Comparison of ENCODE assay signal across 10 cellular contexts in genomic region chr1:113456967-113457366, GRCh38.
DNase-seq lines count a peak whose midpoint lies in the region; ATAC-seq, FAIRE-seq and TF ChIP-seq lines count a peak whose summit lies in the region.
"Had no signal": no experiment of that assay in that cellular context is flagged by ENCODE, and none has a peak within 500 bp of the region (broad histone marks: within the 10 kb centered on the region; RNA-seq: fewer than 3 reads in every experiment).

No MANE protein-coding gene starts in this region.

- H3K4me2 ChIP-seq in osteoblast (ENCODE audit: insufficient read depth, low read length) = peak overlapping the region; percentile 40

- H3K4me1 ChIP-seq in esophagus squamous epithelium (peaks cover 5 to 58% (median 12%) of the 10 kb centered on the region in 3 donors), osteoblast (ENCODE audit: insufficient read depth, low read length) (peaks cover 14% of the 10 kb centered on the region)

- intact Hi-C loops in esophagus squamous epithelium (cut with DNase I) = no loop called here

- DNase-seq in DMS53 (lab: John Stamatoyannopoulos, UW) (peak; percentile 93), RCC 7860 (ENCODE audit: low spot score) (peak; percentile 90), esophagus squamous epithelium (lab: John Stamatoyannopoulos, UW) (no peak), osteoblast (ENCODE audit: insufficient read length, low spot score, missing footprints) (peak; percentile 89), OCI-M2 (lab: John Stamatoyannopoulos, UW; ENCODE audit: unreplicated experiment) (no peak)
- DNase-seq in stimulated activated CD4-positive, alpha-beta T cell treated with anti-CD3 and anti-CD28 coated beads, Interleukin-2, amount 100 ng/mL, for 24 hours = no peak
- no peak for DNase-seq in stimulated activated CD4-positive, alpha-beta T cell treated with anti-CD3 and anti-CD28 coated beads, Interleukin-4, amount 100 ng/mL, for 1 hour
- DNase-seq: T-helper 2 cell had no signal

- peak overlapping the region in 3 of 4 donors; percentile 56 to 73 (median 63) for H3K27ac ChIP-seq in esophagus squamous epithelium
- H3K27ac ChIP-seq in osteoblast (ENCODE audit: low read depth, low read length) = peak overlapping the region; percentile 51
- H3K27ac ChIP-seq: ovary had no signal

- H3K4me3 ChIP-seq in esophagus squamous epithelium (peak overlapping the region in 1 of 4 donors; percentile 29), osteoblast (ENCODE audit: insufficient read depth, low read length) (no peak overlapping the region)
- H3K4me3 ChIP-seq: ovary had no signal

- 12 to 16% methylated on average over 2 of the region's 2 CpGs for WGBS in esophagus squamous epithelium, 2 donors

- H3K36me3 ChIP-seq in esophagus squamous epithelium (no peaks in the 10 kb centered on the region), osteoblast (ENCODE audit: insufficient read depth, low read length) (no peaks in the 10 kb centered on the region)
- H3K36me3 ChIP-seq: ovary had no signal

- H3K9me3 ChIP-seq in esophagus squamous epithelium (no peaks in the 10 kb centered on the region), osteoblast (ENCODE audit: low read depth, low read length) (no peaks in the 10 kb centered on the region)
- H3K9me3 ChIP-seq: ovary had no signal

- TF ChIP-seq CTCF in esophagus squamous epithelium (IDR thresholded peaks at IDR 0.05) (no peak), osteoblast (IDR thresholded peaks at IDR 0.05; ENCODE audit: extremely low read depth, low read depth, low read length) (no peak)

- FAIRE-seq in RCC 7860 (lab: Jason Lieb, UNC) = peak; percentile 98

- no peak overlapping the region for H2AFZ ChIP-seq in osteoblast (ENCODE audit: low read length)

- no peaks in the 10 kb centered on the region for H3K27me3 ChIP-seq in esophagus squamous epithelium
- H3K27me3 ChIP-seq in osteoblast (ENCODE audit: insufficient read depth, low read length) = no peaks in the 10 kb centered on the region
- H3K27me3 ChIP-seq: ovary had no signal

- peaks cover 15% of the 10 kb centered on the region for H3K79me2 ChIP-seq in osteoblast (ENCODE audit: insufficient read depth, low read length)

- no peak for TF ChIP-seq POLR2A in esophagus squamous epithelium (IDR thresholded peaks at IDR 0.05)

- no peak for ATAC-seq in GM18873 (IDR thresholded peaks at IDR 0.05; ENCODE audit: low FRiP score, unreplicated experiment)

- no peaks in the 10 kb centered on the region for H4K20me1 ChIP-seq in osteoblast (ENCODE audit: insufficient read depth, low read length)

Comparison
In these comparisons a context has a peak if more than half of its experiments do, and no peak if none do; other contexts are left out.
1. DNase-seq: peak in DMS53 (single experiment), RCC 7860 (single experiment) and osteoblast (single experiment); none in esophagus squamous epithelium (single experiment), stimulated activated CD4-positive, alpha-beta T cell treated with anti-CD3 and anti-CD28 coated beads, Interleukin-2, amount 100 ng/mL, for 24 hours (0 of 2), stimulated activated CD4-positive, alpha-beta T cell treated with anti-CD3 and anti-CD28 coated beads, Interleukin-4, amount 100 ng/mL, for 1 hour (single experiment) and OCI-M2 (single experiment).